ENCODE assay signal across 1 cellular context in genomic region chr22:17954200-17954859, GRCh38.
TF ChIP-seq lines count a peak whose summit lies in the region.

No MANE protein-coding gene starts in this region.

TF ChIP-seq in liver, 16 proteins besides CTCF, POLR2A, EP300 and RAD21 (continued from another document):
- TF ChIP-seq REST (IDR thresholded peaks at IDR 0.05) = peak; percentile 54
- peak; percentile 51 to 55 for TF ChIP-seq HNF4A (conservative IDR thresholded peaks at IDR 0.05)
- TF ChIP-seq, protein P1, sequence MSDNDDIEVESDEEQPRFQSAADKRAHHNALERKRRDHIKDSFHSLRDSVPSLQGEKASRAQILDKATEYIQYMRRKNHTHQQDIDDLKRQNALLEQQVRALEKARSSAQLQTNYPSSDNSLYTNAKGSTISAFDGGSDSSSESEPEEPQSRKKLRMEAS (IDR thresholded peaks at IDR 0.05) = peak; percentile 48
- no peak for TF ChIP-seq GABPA (IDR thresholded peaks at IDR 0.05 in 1 of 2, conservative IDR thresholded peaks at IDR 0.05 in 1 of 2)
- TF ChIP-seq JUND (IDR thresholded peaks at IDR 0.05) = peak in 1 of 2 donors; percentile 10
- no peak for TF ChIP-seq TAF1 (conservative IDR thresholded peaks at IDR 0.05)
- no peak for TF ChIP-seq EGR1 (IDR thresholded peaks at IDR 0.05; ENCODE audit: low read depth in 2 of 2)
- no peak for TF ChIP-seq ATF3 (IDR thresholded peaks at IDR 0.05)
- no peak for TF ChIP-seq HNF4G (IDR thresholded peaks at IDR 0.05)
TF ChIP-seq in liver: peak in this region for 8.
